ENCODE assay signal across 24 cellular contexts in genomic region chr9:28079677-28080076, GRCh38.
"Had no signal": no experiment of that assay in that cellular context is flagged by ENCODE, and none has a peak within 500 bp of the region (broad histone marks: within the 10 kb centered on the region; RNA-seq: fewer than 3 reads in every experiment).

No MANE protein-coding gene starts in this region.

- H3K36me3 ChIP-seq: stomach, suprapubic skin, thoracic aorta, thyroid gland, tibial artery, tibial nerve, transverse colon, upper lobe of left lung, upper lobe of right lung, uterus, vagina had no signal

- H3K9me3 ChIP-seq: stomach, suprapubic skin, testis, thoracic aorta, thyroid gland, tibial artery, tibial nerve, transverse colon, upper lobe of left lung, upper lobe of right lung, uterus, vagina had no signal

- H3K4me3 ChIP-seq: stomach, suprapubic skin, testis, thoracic aorta, thyroid gland, tibial artery, tibial nerve, transverse colon, upper lobe of left lung, upper lobe of right lung, uterus, vagina had no signal

- H3K27ac ChIP-seq: stomach, suprapubic skin, testis, thoracic aorta, thyroid gland, tibial artery, tibial nerve, transverse colon, upper lobe of left lung, upper lobe of right lung, uterus, vagina had no signal

- H3K27me3 ChIP-seq: stomach, suprapubic skin, testis, thyroid gland, tibial nerve, transverse colon, upper lobe of left lung, upper lobe of right lung, uterus, vagina had no signal

- DNase-seq: stimulated activated CD4-positive, alpha-beta T cell treated with anti-CD3 and anti-CD28 coated beads, Interleukin-2, amount 100 ng/mL, for 48 hours; stimulated activated CD4-positive, alpha-beta T cell treated with anti-CD3 and anti-CD28 coated beads, Interleukin-4, amount 100 ng/mL, for 1 hour; stimulated activated CD4-positive, alpha-beta T cell treated with anti-CD3 and anti-CD28 coated beads, Interleukin-4, amount 100 ng/mL, for 24 hours; stimulated activated CD4-positive, alpha-beta T cell treated with anti-CD3 and anti-CD28 coated beads, Interleukin-4, amount 100 ng/mL, for 4 hours; stimulated activated CD8-positive, alpha-beta memory T cell treated with anti-CD3 and anti-CD28 coated beads, Interleukin-4, amount 100 ng/mL, for 48 hours; stimulated activated naive B cell treated with anti-CD40 and anti-IgM and Interleukin-4, amounts not matched to agents 10 μg/mL and 1 μg/mL and 100 μg/mL, for 72 hours; stimulated activated naive CD4-positive, alpha-beta T cell; stimulated activated naive CD4-positive, alpha-beta T cell treated with Interleukin-2 at 50 U/mL for 16 hours; stimulated activated naive CD8-positive, alpha-beta T cell treated with anti-CD3 and anti-CD28 coated beads, Interleukin-15, amount 100 ng/mL, for 72 hours; stimulated activated naive CD8-positive, alpha-beta T cell treated with anti-CD3 and anti-CD28 coated beads, Interleukin-15, Interleukin-2, amounts not matched to agents 100 U/mL and 50 U/mL, for 24 hours; stomach; substantia nigra; testis; thyroid gland; tibial artery; transverse colon; trophoblast cell; upper lobe of left lung; upper lobe of right lung; uterus had no signal
